In genomic region chr17:48440660-48441059, GRCh38 we compare ENCODE assay signal across 1 cellular context.
TF ChIP-seq lines count a peak whose summit lies in the region.

No MANE protein-coding gene starts in this region.

TF ChIP-seq in K562, 482 proteins besides CTCF, POLR2A, EP300 and RAD21:
- TF ChIP-seq THRA (IDR thresholded peaks at IDR 0.05), result no peak
- TF ChIP-seq HBP1 (CRISPR knock-in tag; IDR thresholded peaks at IDR 0.05), result no peak
- no peak for TF ChIP-seq FOXJ3 (CRISPR knock-in tag; IDR thresholded peaks at IDR 0.05)
